In the genomic region with DNA sequence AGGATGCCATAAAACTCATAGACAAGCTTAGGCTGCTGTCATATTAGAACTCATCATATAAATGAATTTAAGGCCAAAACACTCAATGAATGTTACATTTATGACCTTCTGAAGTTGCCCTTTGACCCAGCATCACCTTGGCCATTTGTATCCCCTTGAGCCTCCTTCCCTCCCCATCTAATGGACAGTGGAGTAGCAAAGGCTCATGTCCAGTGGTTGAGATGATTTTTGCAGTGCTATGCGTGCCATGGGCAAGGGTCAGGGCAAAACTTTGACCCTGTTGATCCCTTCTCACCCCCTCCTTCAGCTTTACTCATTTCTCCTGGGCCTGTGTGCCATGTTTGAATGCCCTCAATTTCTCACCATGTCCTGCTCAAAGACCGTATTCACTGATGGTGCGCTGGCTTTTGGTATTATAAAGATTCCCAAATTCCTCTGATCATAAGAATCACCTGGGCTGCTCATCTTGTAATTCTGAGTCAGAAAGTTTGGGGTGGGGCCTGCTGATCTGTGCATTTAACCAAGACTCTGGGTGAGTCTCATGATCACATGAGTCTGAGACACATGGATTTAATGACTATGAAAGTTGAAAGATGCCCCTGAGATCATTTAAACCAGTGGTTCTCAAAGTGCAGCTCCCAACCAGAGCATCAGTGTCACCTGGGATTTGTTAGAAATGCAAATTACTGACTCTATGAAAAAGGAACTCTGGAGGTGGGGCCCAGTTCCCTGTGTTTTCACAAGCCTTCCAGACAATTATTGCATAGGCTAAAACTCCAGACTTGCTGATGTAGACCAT, we compare ENCODE assay signal across 12 cellular contexts. TPM values are rescaled to one million over a fixed set of nuclear protein-coding genes. Genes with fewer than 3 reads are reported as not detected.
A peak's percentile ranks its signal among the peaks of the same experiment; 100 is the strongest.
DNase-seq lines count a peak whose midpoint lies in the region; ATAC-seq and TF ChIP-seq lines count a peak whose summit lies in the region.
"Had no signal": no experiment of that assay in that cellular context is flagged by ENCODE, and none has a peak within 500 bp of the region (broad histone marks: within the 10 kb centered on the region; RNA-seq: fewer than 3 reads in every experiment).

No MANE protein-coding gene starts in this region.

- H3K4me3 Mint-ChIP-seq in activated naive CD4-positive, alpha-beta T cell treated with anti-CD3 and anti-CD28 coated beads for 36 hours = no peak overlapping the region
- H3K4me3 Mint-ChIP-seq in stimulated activated naive CD8-positive, alpha-beta T cell treated with anti-CD3 and anti-CD28 coated beads, Interleukin-15, amount 100 ng/mL, for 72 hours = peak overlapping the region; percentile 41 to 60
- H3K4me3 Mint-ChIP-seq: HFFc6 had no signal

- peak; percentile 28 for ATAC-seq in HG02840 (IDR thresholded peaks at IDR 0.05; ENCODE audit: low FRiP score, unreplicated experiment)
- ATAC-seq in stimulated activated naive CD8-positive, alpha-beta T cell treated with anti-CD3 and anti-CD28 coated beads, Interleukin-15, amount 100 ng/mL, for 72 hours = peak; percentile 31

- H3K4me1 ChIP-seq in Peyer's patch = peaks cover 0 to 10% (median 2%) of the 10 kb centered on the region in 4 donors

- DNase-seq in activated naive CD4-positive, alpha-beta T cell treated with anti-CD3 and anti-CD28 coated beads for 36 hours = no peak
- no peak for DNase-seq in activated naive CD4-positive, alpha-beta T cell (lab: John Stamatoyannopoulos, UW)
- peak in 1 of 3 donors; percentile 32 for DNase-seq in Peyer's patch
- no peak for DNase-seq in stimulated activated naive CD8-positive, alpha-beta T cell treated with anti-CD3 and anti-CD28 coated beads, Interleukin-15, amount 100 ng/mL, for 72 hours
- no peak for DNase-seq in NCI-H1694 treated with DMSO at 0.1 percent for 48 hours (lab: John Stamatoyannopoulos, UW)
- DNase-seq in MG63 = no peak
- no peak for DNase-seq in AML-193 (lab: John Stamatoyannopoulos, UW)
- DNase-seq: HFFc6, KG1, NCI-H524 treated with DMSO at 0.1 percent for 48 hours had no signal

- intact Hi-C loops in activated naive CD4-positive, alpha-beta T cell treated with anti-CD3 and anti-CD28 coated beads for 36 hours (cut with micrococcal nuclease) = no loop called here

- H3K36me3 ChIP-seq in Peyer's patch (no peaks in the 10 kb centered on the region), MG63 (no peaks in the 10 kb centered on the region)

- CTCF ChIA-PET in activated naive CD4-positive, alpha-beta T cell treated with anti-CD3 and anti-CD28 coated beads for 36 hours (lab: Charles Lee) = interaction anchor here (2.0 kb wide), 1 partner anchor 212 kb away, joined by 6 read pairs; no protein-coding TSS in a partner anchor

- no peaks in the 10 kb centered on the region for H3K27me3 ChIP-seq in Peyer's patch
- H3K27me3 ChIP-seq in MG63 = no peaks in the 10 kb centered on the region

- H3K27ac Mint-ChIP-seq in activated naive CD4-positive, alpha-beta T cell treated with anti-CD3 and anti-CD28 coated beads for 36 hours = peak overlapping the region; percentile 46
- H3K27ac Mint-ChIP-seq in stimulated activated naive CD8-positive, alpha-beta T cell treated with anti-CD3 and anti-CD28 coated beads, Interleukin-15, amount 100 ng/mL, for 72 hours = peak overlapping the region in 1 of 2 donors; percentile 78
- H3K27ac Mint-ChIP-seq: HFFc6 had no signal

- TF ChIP-seq POLR2A in Peyer's patch (IDR thresholded peaks at IDR 0.05) = no peak

- no peak for TF ChIP-seq CTCF in Peyer's patch (IDR thresholded peaks at IDR 0.05)

- H3K4me1 Mint-ChIP-seq in activated naive CD4-positive, alpha-beta T cell treated with anti-CD3 and anti-CD28 coated beads for 36 hours (ENCODE audit: low read depth) = peaks cover 6% of the 10 kb centered on the region
- H3K4me1 Mint-ChIP-seq in stimulated activated naive CD8-positive, alpha-beta T cell treated with anti-CD3 and anti-CD28 coated beads, Interleukin-15, amount 100 ng/mL, for 72 hours = peaks cover 33% of the 10 kb centered on the region

- no peaks in the 10 kb centered on the region for H3K36me3 Mint-ChIP-seq in activated naive CD4-positive, alpha-beta T cell treated with anti-CD3 and anti-CD28 coated beads for 36 hours (ENCODE audit: low read depth)

- peak overlapping the region in 3 of 4 donors; percentile 5 to 71 (median 13) for H3K27ac ChIP-seq in Peyer's patch
- H3K27ac ChIP-seq: coronary artery had no signal

- no peaks in the 10 kb centered on the region for H3K9me3 Mint-ChIP-seq in activated naive CD4-positive, alpha-beta T cell treated with anti-CD3 and anti-CD28 coated beads for 36 hours
- H3K9me3 Mint-ChIP-seq in stimulated activated naive CD8-positive, alpha-beta T cell treated with anti-CD3 and anti-CD28 coated beads, Interleukin-15, amount 100 ng/mL, for 72 hours = peaks cover 0 to 6% of the 10 kb centered on the region in 2 donors
- H3K9me3 Mint-ChIP-seq: HFFc6 had no signal

- H3K4me3 ChIP-seq in Peyer's patch (no peak overlapping the region), MG63 (no peak overlapping the region)
- H3K4me3 ChIP-seq: coronary artery had no signal

- H3K9me3 ChIP-seq in Peyer's patch (no peaks in the 10 kb centered on the region), MG63 (no peaks in the 10 kb centered on the region)

- H3K27me3 Mint-ChIP-seq in activated naive CD4-positive, alpha-beta T cell treated with anti-CD3 and anti-CD28 coated beads for 36 hours (ENCODE audit: low read depth) = no peaks in the 10 kb centered on the region
- H3K27me3 Mint-ChIP-seq in stimulated activated naive CD8-positive, alpha-beta T cell treated with anti-CD3 and anti-CD28 coated beads, Interleukin-15, amount 100 ng/mL, for 72 hours = peaks cover 8% of the 10 kb centered on the region

RNA-seq across cellular contexts. Expression of gene IL20RA, which starts 57.5 kb away (rescaled TPM):
- total RNA-seq in activated naive CD4-positive, alpha-beta T cell treated with anti-CD3 and anti-CD28 coated beads for 36 hours = not detected
- total RNA-seq in Peyer's patch = 1 to 10 TPM in 2 of 4 donors, under 1 TPM in 1, not detected in 1; 0.47 to 2.5 (median 1.7) TPM
- 0.03 TPM in 1 of 2 replicates, not detected in the other for total RNA-seq in MG63 (2014; rRNA removed; shearing (Covaris generic); ENCODE audit: low replicate concordance)
- total RNA-seq: HFFc6 had no signal
